ENCODE assay signal across 14 cellular contexts in the genomic region with DNA sequence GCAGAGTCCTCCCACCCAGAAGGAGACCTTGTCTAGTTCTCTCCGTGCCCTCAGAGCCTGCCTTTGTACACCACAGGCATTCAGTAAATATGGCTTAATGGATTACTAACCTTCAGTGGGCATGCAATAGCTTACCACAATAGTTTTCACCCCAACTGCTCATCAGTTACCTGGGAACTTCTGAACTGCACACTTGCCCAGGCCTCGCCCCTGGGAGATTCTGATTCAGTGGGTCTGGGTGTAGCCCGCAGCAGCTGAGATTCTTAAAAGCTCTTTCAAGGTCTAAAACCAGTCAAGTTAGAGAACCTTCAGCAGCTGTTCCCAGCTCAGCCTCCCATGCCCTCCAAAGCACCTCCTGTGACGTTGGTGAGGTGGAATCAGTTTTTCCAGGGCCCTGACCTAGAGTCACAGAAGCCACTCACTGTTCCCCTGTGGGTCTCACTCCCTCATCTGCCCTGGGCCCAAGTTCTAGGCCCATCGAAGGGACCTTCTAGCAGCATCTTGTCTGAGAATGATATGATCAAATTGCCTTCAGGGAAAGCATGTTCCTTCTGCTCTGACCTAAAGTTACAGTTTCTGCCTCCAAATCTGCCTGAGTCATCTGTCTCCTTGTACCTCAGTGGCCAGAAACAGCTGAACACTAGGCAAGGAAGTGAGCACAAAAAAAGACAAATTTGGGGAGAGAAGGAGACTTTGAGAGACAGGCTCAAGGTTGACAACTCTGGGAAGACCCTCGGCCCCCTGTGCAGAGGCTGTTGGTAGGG. TPM values are rescaled to one million over a fixed set of nuclear protein-coding genes. Genes with fewer than 3 reads are reported as not detected.
DNase-seq lines count a peak whose midpoint lies in the region; ATAC-seq and TF ChIP-seq lines count a peak whose summit lies in the region.
"Had no signal": no experiment of that assay in that cellular context is flagged by ENCODE, and none has a peak within 500 bp of the region (broad histone marks: within the 10 kb centered on the region; RNA-seq: fewer than 3 reads in every experiment).

No MANE protein-coding gene starts in this region.

- no peak for TF ChIP-seq CTCF in fibroblast of the aortic adventitia (IDR thresholded peaks at IDR 0.05; ENCODE audit: insufficient read depth, low read length)
- no peak for TF ChIP-seq CTCF in psoas muscle (IDR thresholded peaks at IDR 0.05)

- peak; percentile 34 to 44 (median 42) for ATAC-seq in psoas muscle
- ATAC-seq: activated T-helper 17 cell treated with anti-CD3 and anti-CD28 coated beads, Interleukin-2, amount 50 U/mL, for 72 hours had no signal

- no peak overlapping the region for H3K4me3 ChIP-seq in GM23248
- H3K4me3 ChIP-seq in adipocyte (ENCODE audit: low read length): no peak overlapping the region
- no peak overlapping the region for H3K4me3 ChIP-seq in fibroblast of the aortic adventitia (ENCODE audit: low read depth, low read length)
- no peak overlapping the region for H3K4me3 ChIP-seq in psoas muscle

- H3K9me2 ChIP-seq in GM23248 (ENCODE audit: insufficient read depth): no peaks in the 10 kb centered on the region

- H3K4me2 ChIP-seq in GM23248 (ENCODE audit: unreplicated experiment): no peak overlapping the region

- H2AFZ ChIP-seq in GM23248: no peak overlapping the region

- 0 out of 2 replicates have a peak overlapping the region, but pooled peaks have one; percentile 1 for H3K9ac ChIP-seq in GM23248
- H3K9ac ChIP-seq in adipocyte (ENCODE audit: low read length): peak overlapping the region; percentile 37

- DNase-seq in GM23248 (peak; percentile 68), adipocyte (ENCODE audit: low read depth) (peak; percentile 71), fibroblast of the aortic adventitia (ENCODE audit: low read depth) (peak; percentile 56), psoas muscle (no peak), NCI-H2227 treated with DMSO at 0.1 percent for 48 hours (lab: John Stamatoyannopoulos, UW) (no peak), LoVo (ENCODE audit: low spot score) (no peak), AG08395 (ENCODE audit: low spot score) (no peak)
- DNase-seq in stimulated activated CD4-positive, alpha-beta T cell treated with anti-CD3 and anti-CD28 coated beads, Interleukin-1b, Interleukin-23, amount 100 ng/mL, for 48 hours: no peak
- DNase-seq: activated CD4-positive, alpha-beta T cell treated with anti-CD3 and anti-CD28 coated beads, Interleukin-2, amount 10 ng/mL, durations not matched to agents 7 days and 5 days; C1 segment of cervical spinal cord; caudate nucleus; KBM-7; NCI-H2029 treated with DMSO at 0.1 percent for 48 hours had no signal

- 81 to 84% methylated on average over 6 of the region's 6 CpGs for WGBS in GM23248 (ENCODE audit: low coverage in 1 of 2, low lambda C conversion rate in 2 of 2, missing lambda C conversion rate in 2 of 2), 2 experiments
- WGBS in psoas muscle, 3 donors: 71 to 76% (median 74%) methylated on average over 6 of the region's 6 CpGs

- H3K36me3 ChIP-seq in GM23248 (ENCODE audit: low read depth) (no peaks in the 10 kb centered on the region), adipocyte (ENCODE audit: control insufficient read depth, insufficient read depth, low read length, severe bottlenecking) (no peaks in the 10 kb centered on the region), psoas muscle (ENCODE audit: insufficient read depth in 1 of 2, low read depth in 1 of 2) (no peaks in the 10 kb centered on the region)

- intact Hi-C loops in psoas muscle (cut with DNase I): loop anchor here in 1 of 2 donors (5.0 kb wide), 1 partner anchor 36 kb away; no protein-coding TSS in a partner anchor

- H3K9me3 ChIP-seq in GM23248 (ENCODE audit: low read depth): no peaks in the 10 kb centered on the region
- no peaks in the 10 kb centered on the region for H3K9me3 ChIP-seq in adipocyte (ENCODE audit: control insufficient read depth, low read length)
- no peaks in the 10 kb centered on the region for H3K9me3 ChIP-seq in psoas muscle

- H3K27ac ChIP-seq in GM23248 (peak overlapping the region; percentile 21; the same call in 1 of the 2 replicates), psoas muscle (peak overlapping the region; percentile 53)

- H3K4me1 ChIP-seq in GM23248 (ENCODE audit: insufficient read depth) (peaks cover 44% of the 10 kb centered on the region), adipocyte (ENCODE audit: control insufficient read depth, insufficient read depth, low read length) (peaks cover 82% of the 10 kb centered on the region), psoas muscle (peaks cover 50% of the 10 kb centered on the region)

- H3K79me2 ChIP-seq in GM23248 (ENCODE audit: insufficient read depth): no peaks in the 10 kb centered on the region; the same call in 1 of the 2 replicates

- in situ Hi-C loops in GM23248 (cut with MboI): no loop called here

- H3K27me3 ChIP-seq in GM23248 (replicated peaks; ENCODE audit: insufficient read depth) (no peaks in the 10 kb centered on the region), adipocyte (replicated peaks; ENCODE audit: control insufficient read depth, insufficient read depth, low read length) (no peaks in the 10 kb centered on the region), psoas muscle (ENCODE audit: insufficient read depth in 3 of 3, low read length in 2 of 3) (no peaks in the 10 kb centered on the region)

- H3F3A ChIP-seq in GM23248 (ENCODE audit: insufficient read depth): peaks cover 46% of the 10 kb centered on the region

- H4K20me1 ChIP-seq in GM23248 (ENCODE audit: insufficient read depth): no peaks in the 10 kb centered on the region

RNA-seq across cellular contexts. Expression of gene ASAP3, which starts 10.8 kb away (rescaled TPM):
- 27.3 and 37.1 TPM in 2 replicates for total RNA-seq in GM23248 (2014; rRNA removed; shearing (Covaris generic))
- polyA plus RNA-seq in GM23248 (2016; fragmentation: Nextera tagmentation; extraction: Ambion mirVana) (13.9 and 14.1 TPM in 2 replicates), psoas muscle (10 to 100 TPM; 13.3 to 45.8 (median 33.6) TPM)
- total RNA-seq in fibroblast of the aortic adventitia (ENCODE audit: low replicate concordance) (46.9 and 65.3 TPM in 2 replicates), psoas muscle (10 to 100 TPM; 37.9 to 68.0 (median 52.1) TPM)

RNA-seq across cellular contexts. Expression of gene TCEA3, which starts 48.7 kb away (rescaled TPM):
- 9.2 and 16.3 TPM in 2 replicates for total RNA-seq in GM23248 (2014; rRNA removed; shearing (Covaris generic))
- polyA plus RNA-seq in GM23248 (2016; fragmentation: Nextera tagmentation; extraction: Ambion mirVana) (21.3 and 23.2 TPM in 2 replicates), psoas muscle (100 to 1,000 TPM in 2 of 3 donors, 10 to 100 TPM in 1; 70.2 to 301 (median 195) TPM)
- total RNA-seq in fibroblast of the aortic adventitia (ENCODE audit: low replicate concordance) (22.8 and 44.9 TPM in 2 replicates), psoas muscle (100 to 1,000 TPM; 140 to 200 (median 170) TPM)

RNA-seq across cellular contexts. Expression of gene E2F2, which starts 57.8 kb away (rescaled TPM):
- 1.1 and 1.2 TPM in 2 replicates for total RNA-seq in GM23248 (2014; rRNA removed; shearing (Covaris generic))
- polyA plus RNA-seq in GM23248 (2016; fragmentation: Nextera tagmentation; extraction: Ambion mirVana) (0.20 and 0.51 TPM in 2 replicates), psoas muscle (under 1 TPM in 2 of 3 donors, not detected in 1; 0.03 to 0.05 TPM)
- total RNA-seq in fibroblast of the aortic adventitia (ENCODE audit: low replicate concordance) (5.6 TPM in 1 of 2 replicates, not detected in the other), psoas muscle (under 1 TPM in 3 of 4 donors, not detected in 1; 0.06 to 0.32 (median 0.17) TPM)

Comparison
In these comparisons a context has a peak if more than half of its experiments do, and no peak if none do; other contexts are left out.
1. DNase-seq: peak in GM23248 (single experiment), adipocyte (single experiment) and fibroblast of the aortic adventitia (single experiment); none in psoas muscle (0 of 2), NCI-H2227 treated with DMSO at 0.1 percent for 48 hours (single experiment), LoVo (single experiment), AG08395 (single experiment) and stimulated activated CD4-positive, alpha-beta T cell treated with anti-CD3 and anti-CD28 coated beads, Interleukin-1b, Interleukin-23, amount 100 ng/mL, for 48 hours (single experiment).